ENCODE assay signal across 25 cellular contexts in genomic region chr15:69386284-69386683, GRCh38. TPM values are rescaled to one million over a fixed set of nuclear protein-coding genes. Genes with fewer than 3 reads are reported as not detected.
"Had no signal": no experiment of that assay in that cellular context is flagged by ENCODE, and none has a peak within 500 bp of the region (broad histone marks: within the 10 kb centered on the region; RNA-seq: fewer than 3 reads in every experiment).

No MANE protein-coding gene starts in this region.

- H3K9me3 Mint-ChIP-seq: dendritic cell treated with granulocyte-macrophage colony-stimulating factor and Interleukin-4, amounts not matched to agents 40 ng/mL and 50 ng/mL, for 4 days; immature natural killer cell; naive thymus-derived CD4-positive, alpha-beta T cell; nephron; neural progenitor cell; stimulated activated effector memory CD8-positive, alpha-beta T cell treated with anti-CD3 and anti-CD28 coated beads, Interleukin-12 subunit alpha, Interleukin-12 subunit beta, amount 100 ng/mL, for 72 hours had no signal

- H3K4me2 ChIP-seq: neural progenitor cell had no signal

- ATAC-seq: foreskin keratinocyte; left lung; naive thymus-derived CD4-positive, alpha-beta T cell; sciatic nerve had no signal

- H3K9me3 ChIP-seq: colonic mucosa, esophagus muscularis mucosa, left lung, prostate gland, right atrium auricular region, stomach, thyroid gland, vagina had no signal

- DNase-seq: colonic mucosa; effector memory CD4-positive, alpha-beta T cell; foreskin keratinocyte; hypothalamus; immature natural killer cell; left lung; mesendoderm; midbrain; naive thymus-derived CD4-positive, alpha-beta T cell; nucleus accumbens; stimulated activated CD4-positive, alpha-beta T cell treated with anti-CD3 and anti-CD28 coated beads, Interleukin-2, amount 100 ng/mL, for 24 hours; stimulated activated CD4-positive, alpha-beta T cell treated with anti-CD3 and anti-CD28 coated beads, Interleukin-4, amount 100 ng/mL, for 24 hours; stimulated activated naive CD4-positive, alpha-beta T cell treated with Interleukin-2 at 50 U/mL for 16 hours; stomach; trophoblast cell had no signal

- H3K27me3 ChIP-seq: colonic mucosa, esophagus muscularis mucosa, left lung, neural progenitor cell, right atrium auricular region, stomach, thyroid gland, vagina had no signal

- H3K27ac ChIP-seq: colonic mucosa, esophagus muscularis mucosa, foreskin keratinocyte, left lung, neural progenitor cell, prostate gland, right atrium auricular region, stomach, thyroid gland, vagina had no signal

- H3K27ac Mint-ChIP-seq: dendritic cell treated with granulocyte-macrophage colony-stimulating factor and Interleukin-4, amounts not matched to agents 40 ng/mL and 50 ng/mL, for 4 days; immature natural killer cell; naive thymus-derived CD4-positive, alpha-beta T cell; nephron; neural progenitor cell; stimulated activated effector memory CD8-positive, alpha-beta T cell treated with anti-CD3 and anti-CD28 coated beads, Interleukin-12 subunit alpha, Interleukin-12 subunit beta, amount 100 ng/mL, for 72 hours had no signal

- H3K36me3 ChIP-seq: colonic mucosa, esophagus muscularis mucosa, left lung, neural progenitor cell, prostate gland, right atrium auricular region, stomach, thyroid gland, vagina had no signal

- H3K9ac ChIP-seq: neural progenitor cell had no signal

- H3K4me1 Mint-ChIP-seq: immature natural killer cell; naive thymus-derived CD4-positive, alpha-beta T cell; stimulated activated effector memory CD8-positive, alpha-beta T cell treated with anti-CD3 and anti-CD28 coated beads, Interleukin-12 subunit alpha, Interleukin-12 subunit beta, amount 100 ng/mL, for 72 hours had no signal

- H3K36me3 Mint-ChIP-seq: immature natural killer cell; naive thymus-derived CD4-positive, alpha-beta T cell; neural progenitor cell; stimulated activated effector memory CD8-positive, alpha-beta T cell treated with anti-CD3 and anti-CD28 coated beads, Interleukin-12 subunit alpha, Interleukin-12 subunit beta, amount 100 ng/mL, for 72 hours had no signal

- H3K27me3 Mint-ChIP-seq: naive thymus-derived CD4-positive, alpha-beta T cell had no signal

- H3K4me1 ChIP-seq: colonic mucosa, esophagus muscularis mucosa, left lung, neural progenitor cell, prostate gland, right atrium auricular region, stomach had no signal

- H3K4me3 Mint-ChIP-seq: dendritic cell treated with granulocyte-macrophage colony-stimulating factor and Interleukin-4, amounts not matched to agents 40 ng/mL and 50 ng/mL, for 4 days; immature natural killer cell; naive thymus-derived CD4-positive, alpha-beta T cell; nephron; neural progenitor cell; stimulated activated effector memory CD8-positive, alpha-beta T cell treated with anti-CD3 and anti-CD28 coated beads, Interleukin-12 subunit alpha, Interleukin-12 subunit beta, amount 100 ng/mL, for 72 hours had no signal

- H3K4me3 ChIP-seq: colonic mucosa, esophagus muscularis mucosa, left lung, neural progenitor cell, prostate gland, right atrium auricular region, stomach, thyroid gland, vagina had no signal

- H2AFZ ChIP-seq: neural progenitor cell had no signal

RNA-seq across cellular contexts. Expression of gene KIF23, which starts 27.9 kb away (rescaled TPM):
- polyA plus RNA-seq: naive thymus-derived CD4-positive, alpha-beta T cell had no signal
